In genomic region chr9:14191512-14191911, GRCh38 we compare ENCODE assay signal across 17 cellular contexts.
DNase-seq lines count a peak whose midpoint lies in the region; ATAC-seq and TF ChIP-seq lines count a peak whose summit lies in the region.
"Had no signal": no experiment of that assay in that cellular context is flagged by ENCODE, and none has a peak within 500 bp of the region (broad histone marks: within the 10 kb centered on the region; RNA-seq: fewer than 3 reads in every experiment).

No MANE protein-coding gene starts in this region.

- H3K4me2 ChIP-seq in SK-N-SH, result no peak overlapping the region
- H3K4me2 ChIP-seq: A549; BLaER1 treated with 17β-estradiol and CSF1 and Interleukin-3, amounts not matched to agents 10 nM and 100 nM had no signal

- peaks cover 11% of the 10 kb centered on the region; the same call in 1 of the 2 replicates for H4K20me1 ChIP-seq in SK-N-SH (ENCODE audit: insufficient read depth)
- H4K20me1 ChIP-seq: BLaER1 treated with 17β-estradiol and CSF1 and Interleukin-3, amounts not matched to agents 10 nM and 100 nM had no signal

- DNase-seq in SK-N-SH (no peak), NK-92 (lab: John Stamatoyannopoulos, UW; ENCODE audit: unreplicated experiment) (no peak)
- DNase-seq in activated naive CD4-positive, alpha-beta T cell treated with anti-CD3 and anti-CD28 coated beads, Interleukin-2, amount 10 ng/mL, durations not matched to agents 7 days and 5 days, result no peak
- DNase-seq: AML-193; Caco-2; Calu3; CD4-positive, alpha-beta T cell; CD8-positive, alpha-beta T cell; DMS79 treated with DMSO at 0.1 percent for 48 hours; GF-D8 had no signal

- no peaks in the 10 kb centered on the region for H3K9me3 ChIP-seq in SK-N-SH
- H3K9me3 ChIP-seq: A549; BLaER1 treated with 17β-estradiol and CSF1 and Interleukin-3, amounts not matched to agents 10 nM and 100 nM; Caco-2 had no signal

- no peak; the same call in 1 of the 2 replicates for TF ChIP-seq RAD21 in SK-N-SH (IDR thresholded peaks at IDR 0.05; ENCODE audit: low read length)

- H3F3A ChIP-seq in SK-N-SH (replicated peaks; ENCODE audit: insufficient read depth), result no peaks in the 10 kb centered on the region

- no peaks in the 10 kb centered on the region for H3K36me3 Mint-ChIP-seq in activated naive CD4-positive, alpha-beta T cell treated with anti-CD3 and anti-CD28 coated beads, Interleukin-2, amount 10 ng/mL, durations not matched to agents 7 days and 5 days
- H3K36me3 Mint-ChIP-seq: CD8-positive, alpha-beta T cell had no signal

- H3K4me3 ChIP-seq in SK-N-SH (ENCODE audit: low read depth in 2 of 2, low read length in 1 of 2), result no peak overlapping the region
- H3K4me3 ChIP-seq: A549; BLaER1 treated with 17β-estradiol and CSF1 and Interleukin-3, amounts not matched to agents 10 nM and 100 nM had no signal

- H3K4me1 ChIP-seq in SK-N-SH (ENCODE audit: control insufficient read depth in 1 of 2, insufficient read depth in 2 of 2, low read depth in 1 of 2, low read length in 1 of 2), result peaks cover 10 to 33% of the 10 kb centered on the region in 2 experiments; a peak in 3 of 4 replicates
- H3K4me1 ChIP-seq: BLaER1 treated with 17β-estradiol and CSF1 and Interleukin-3, amounts not matched to agents 10 nM and 100 nM; Caco-2 had no signal

- H3K36me3 ChIP-seq in SK-N-SH (replicated peaks in 1 of 2; ENCODE audit: control insufficient read depth in 1 of 2, insufficient read depth in 2 of 2, low read length in 1 of 2), result no peaks in the 10 kb centered on the region
- H3K36me3 ChIP-seq: BLaER1 treated with 17β-estradiol and CSF1 and Interleukin-3, amounts not matched to agents 10 nM and 100 nM had no signal

- TF ChIP-seq CTCF in SK-N-SH (IDR thresholded peaks at IDR 0.05), result no peak
- TF ChIP-seq CTCF in VCaP (conservative IDR thresholded peaks at IDR 0.05), result no peak

- no peaks in the 10 kb centered on the region for H3K9me2 ChIP-seq in SK-N-SH

- H3K4me1 Mint-ChIP-seq in activated naive CD4-positive, alpha-beta T cell treated with anti-CD3 and anti-CD28 coated beads, Interleukin-2, amount 10 ng/mL, durations not matched to agents 7 days and 5 days, result no peaks in the 10 kb centered on the region
- H3K4me1 Mint-ChIP-seq: B cell had no signal

- no peaks in the 10 kb centered on the region for H3K9me3 Mint-ChIP-seq in activated naive CD4-positive, alpha-beta T cell treated with anti-CD3 and anti-CD28 coated beads, Interleukin-2, amount 10 ng/mL, durations not matched to agents 7 days and 5 days
- H3K9me3 Mint-ChIP-seq: CD4-positive, alpha-beta T cell; CD8-positive, alpha-beta T cell had no signal

- H3K27me3 ChIP-seq in SK-N-SH (ENCODE audit: insufficient read depth), result no peaks in the 10 kb centered on the region
- H3K27me3 ChIP-seq: BLaER1 treated with 17β-estradiol and CSF1 and Interleukin-3, amounts not matched to agents 10 nM and 100 nM had no signal

- WGBS in SK-N-SH (ENCODE audit: low lambda C conversion rate), result 84% methylated on average over 1 of the region's 1 CpG

- H3K27me3 Mint-ChIP-seq in activated naive CD4-positive, alpha-beta T cell treated with anti-CD3 and anti-CD28 coated beads, Interleukin-2, amount 10 ng/mL, durations not matched to agents 7 days and 5 days, result no peaks in the 10 kb centered on the region
- H3K27me3 Mint-ChIP-seq: B cell; CD4-positive, alpha-beta T cell had no signal

- H3K27ac Mint-ChIP-seq in activated naive CD4-positive, alpha-beta T cell treated with anti-CD3 and anti-CD28 coated beads, Interleukin-2, amount 10 ng/mL, durations not matched to agents 7 days and 5 days, result no peak overlapping the region
- H3K27ac Mint-ChIP-seq: B cell; CD4-positive, alpha-beta T cell; CD8-positive, alpha-beta T cell had no signal

- ATAC-seq in SK-N-SH treated with all-trans-retinoic acid at 6 μM for 48 hours, result no peak
- ATAC-seq: A549; CD8-positive, alpha-beta T cell had no signal

- CTCF ChIA-PET in SK-N-SH (lab: Yijun Ruan, JAX), result interaction anchor here (1.4 kb wide), 1 partner anchor 79 kb away, joined by 5 read pairs; no protein-coding TSS in a partner anchor
- CTCF ChIA-PET in activated naive CD4-positive, alpha-beta T cell treated with anti-CD3 and anti-CD28 coated beads, Interleukin-2, amount 10 ng/mL, durations not matched to agents 7 days and 5 days (lab: Charles Lee), result no interaction called here

- H3K4me3 Mint-ChIP-seq in activated naive CD4-positive, alpha-beta T cell treated with anti-CD3 and anti-CD28 coated beads, Interleukin-2, amount 10 ng/mL, durations not matched to agents 7 days and 5 days, result no peak overlapping the region
- H3K4me3 Mint-ChIP-seq: B cell; CD4-positive, alpha-beta T cell; CD8-positive, alpha-beta T cell had no signal

- no peak overlapping the region for H3K27ac ChIP-seq in SK-N-SH (ENCODE audit: low read depth in 2 of 2, low read length in 1 of 2)
- peak overlapping the region; percentile 0; the same call in 1 of the 2 replicates for H3K27ac ChIP-seq in VCaP
- H3K27ac ChIP-seq: 22Rv1; A549; BLaER1 treated with 17β-estradiol and CSF1 and Interleukin-3, amounts not matched to agents 10 nM and 100 nM; C4-2B had no signal

- peak in 1 of 2 experiments; percentile 70; a peak in 2 of 4 replicates for TF ChIP-seq EP300 in SK-N-SH (IDR thresholded peaks at IDR 0.05; ENCODE audit: borderline replicate concordance in 1 of 2, low read depth in 1 of 2, low read length in 1 of 2)

- H3K79me2 ChIP-seq in SK-N-SH (ENCODE audit: insufficient read depth), result peaks cover 76% of the 10 kb centered on the region

- POLR2A ChIA-PET in SK-N-SH (lab: Yijun Ruan, JAX), result no interaction called here

- H2AFZ ChIP-seq in SK-N-SH (ENCODE audit: low read depth), result no peak overlapping the region

- H3K9ac ChIP-seq in SK-N-SH, result no peak overlapping the region
- H3K9ac ChIP-seq: BLaER1 treated with 17β-estradiol and CSF1 and Interleukin-3, amounts not matched to agents 10 nM and 100 nM had no signal

TF ChIP-seq in SK-N-SH, 30 proteins besides CTCF, POLR2A, EP300 and RAD21 (continues in another document):
- TF ChIP-seq RFX5 (IDR thresholded peaks at IDR 0.05; ENCODE audit: low read length), result no peak
- TF ChIP-seq TAF1 (IDR thresholded peaks at IDR 0.05; ENCODE audit: borderline replicate concordance, low read depth, low read length), result no peak
- 0 out of 2 replicates have a peak, but pooled peaks have one; percentile 23 for TF ChIP-seq TCF12 (IDR thresholded peaks at IDR 0.05)
- no peak for TF ChIP-seq FOXM1 (IDR thresholded peaks at IDR 0.05; ENCODE audit: low read depth)
- TF ChIP-seq RXRA (IDR thresholded peaks at IDR 0.05; ENCODE audit: borderline replicate concordance, low read depth), result no peak
- TF ChIP-seq FOXJ3 (CRISPR knock-in tag; IDR thresholded peaks at IDR 0.05), result no peak
- no peak for TF ChIP-seq POLR2AphosphoS5 (IDR thresholded peaks at IDR 0.05; ENCODE audit: low read depth, low read length)
- no peak for TF ChIP-seq SIN3A (IDR thresholded peaks at IDR 0.05; ENCODE audit: borderline replicate concordance, low read depth, low read length)
- TF ChIP-seq CHD2 (IDR thresholded peaks at IDR 0.05; ENCODE audit: low read length, partially characterized antibody), result no peak

TF ChIP-seq in SK-N-SH treated with all-trans-retinoic acid at 6 μM for 48 hours, 23 proteins besides CTCF, POLR2A, EP300 and RAD21:
- no peak for TF ChIP-seq PPARA (CRISPR knock-in tag; IDR thresholded peaks at IDR 0.05; ENCODE audit: borderline replicate concordance)
- TF ChIP-seq ZNF8 (CRISPR knock-in tag; IDR thresholded peaks at IDR 0.05), result no peak
- no peak for TF ChIP-seq BACH2 (CRISPR knock-in tag; IDR thresholded peaks at IDR 0.05; ENCODE audit: borderline replicate concordance)
- no peak for TF ChIP-seq ISL1 (CRISPR knock-in tag; IDR thresholded peaks at IDR 0.05)
- TF ChIP-seq ZC3H10 (CRISPR knock-in tag; IDR thresholded peaks at IDR 0.05), result no peak
- TF ChIP-seq ZNF565 (CRISPR knock-in tag; conservative IDR thresholded peaks at IDR 0.05; ENCODE audit: low read depth), result no peak
- TF ChIP-seq, protein P1, sequence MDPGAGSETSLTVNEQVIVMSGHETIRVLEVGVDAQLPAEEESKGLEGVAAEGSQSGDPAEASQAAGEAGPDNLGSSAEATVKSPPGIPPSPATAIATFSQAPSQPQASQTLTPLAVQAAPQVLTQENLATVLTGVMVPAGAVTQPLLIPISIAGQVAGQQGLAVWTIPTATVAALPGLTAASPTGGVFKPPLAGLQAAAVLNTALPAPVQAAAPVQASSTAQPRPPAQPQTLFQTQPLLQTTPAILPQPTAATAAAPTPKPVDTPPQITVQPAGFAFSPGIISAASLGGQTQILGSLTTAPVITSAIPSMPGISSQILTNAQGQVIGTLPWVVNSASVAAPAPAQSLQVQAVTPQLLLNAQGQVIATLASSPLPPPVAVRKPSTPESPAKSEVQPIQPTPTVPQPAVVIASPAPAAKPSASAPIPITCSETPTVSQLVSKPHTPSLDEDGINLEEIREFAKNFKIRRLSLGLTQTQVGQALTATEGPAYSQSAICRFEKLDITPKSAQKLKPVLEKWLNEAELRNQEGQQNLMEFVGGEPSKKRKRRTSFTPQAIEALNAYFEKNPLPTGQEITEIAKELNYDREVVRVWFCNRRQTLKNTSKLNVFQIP (CRISPR knock-in tag; IDR thresholded peaks at IDR 0.05; ENCODE audit: borderline replicate concordance, low read depth), result no peak
- no peak for TF ChIP-seq TCF4 (CRISPR knock-in tag; IDR thresholded peaks at IDR 0.05; ENCODE audit: borderline replicate concordance)
- TF ChIP-seq SNAI2 (CRISPR knock-in tag; IDR thresholded peaks at IDR 0.05), result no peak
- TF ChIP-seq TOX (CRISPR knock-in tag; IDR thresholded peaks at IDR 0.05; ENCODE audit: borderline replicate concordance), result no peak
- no peak for TF ChIP-seq ARNTL (CRISPR knock-in tag; IDR thresholded peaks at IDR 0.05; ENCODE audit: borderline replicate concordance, low read depth)
- no peak for TF ChIP-seq CSDC2 (CRISPR knock-in tag; IDR thresholded peaks at IDR 0.05)
- TF ChIP-seq GLIS3 (CRISPR knock-in tag; IDR thresholded peaks at IDR 0.05), result no peak
